In genomic region chr10:119113805-119114732, GRCh38 we compare ENCODE assay signal across 11 cellular contexts. TPM values are rescaled to one million over a fixed set of nuclear protein-coding genes. Genes with fewer than 3 reads are reported as not detected.
DNase-seq lines count a peak whose midpoint lies in the region; ATAC-seq and TF ChIP-seq lines count a peak whose summit lies in the region.
"Had no signal": no experiment of that assay in that cellular context is flagged by ENCODE, and none has a peak within 500 bp of the region (broad histone marks: within the 10 kb centered on the region; RNA-seq: fewer than 3 reads in every experiment).

No MANE protein-coding gene starts in this region.

- peaks cover 8% of the 10 kb centered on the region for H3K4me1 Mint-ChIP-seq in activated CD4-positive, alpha-beta T cell treated with anti-CD3 and anti-CD28 coated beads for 36 hours
- H3K4me1 Mint-ChIP-seq in activated T-helper 1 cell treated with anti-CD3 and anti-CD28 coated beads, Interleukin-12 subunit alpha, Interleukin-12 subunit beta, Interleukin-2, Interleukin-4 antibody, amounts not matched to agents 30 ng/mL and 10 ng/mL and 1 ng/mL, durations not matched to agents 14 hours and 24 hours and 36 hours (ENCODE audit: low read depth), result no peaks in the 10 kb centered on the region
- H3K4me1 Mint-ChIP-seq: B cell, immature natural killer cell had no signal

- no peak overlapping the region for H3K27ac Mint-ChIP-seq in activated CD4-positive, alpha-beta T cell treated with anti-CD3 and anti-CD28 coated beads for 36 hours
- H3K27ac Mint-ChIP-seq in activated T-helper 1 cell treated with anti-CD3 and anti-CD28 coated beads, Interleukin-12 subunit alpha, Interleukin-12 subunit beta, Interleukin-2, Interleukin-4 antibody, amounts not matched to agents 30 ng/mL and 10 ng/mL and 1 ng/mL, durations not matched to agents 14 hours and 24 hours and 36 hours, result no peak overlapping the region
- H3K27ac Mint-ChIP-seq: B cell had no signal

- CTCF ChIA-PET in activated CD4-positive, alpha-beta T cell treated with anti-CD3 and anti-CD28 coated beads for 36 hours (lab: Charles Lee), result no interaction called here

- intact Hi-C loops in activated CD4-positive, alpha-beta T cell treated with anti-CD3 and anti-CD28 coated beads for 36 hours (cut with DNase I, micrococcal nuclease), result no loop called here
- intact Hi-C loops in activated T-helper 1 cell treated with anti-CD3 and anti-CD28 coated beads, Interleukin-12 subunit alpha, Interleukin-12 subunit beta, Interleukin-2, Interleukin-4 antibody, amounts not matched to agents 30 ng/mL and 10 ng/mL and 1 ng/mL, durations not matched to agents 14 hours and 24 hours and 36 hours (cut with micrococcal nuclease), result no loop called here

- no peaks in the 10 kb centered on the region for H3K9me3 ChIP-seq in stomach smooth muscle (ENCODE audit: control insufficient read depth in 2 of 2, low read length in 2 of 2)

- no peaks in the 10 kb centered on the region for H3K27me3 ChIP-seq in stomach smooth muscle (ENCODE audit: control insufficient read depth in 1 of 2, insufficient read depth in 2 of 2, low read length in 2 of 2)

- H3K27me3 Mint-ChIP-seq in activated CD4-positive, alpha-beta T cell treated with anti-CD3 and anti-CD28 coated beads for 36 hours, result no peaks in the 10 kb centered on the region
- H3K27me3 Mint-ChIP-seq in activated T-helper 1 cell treated with anti-CD3 and anti-CD28 coated beads, Interleukin-12 subunit alpha, Interleukin-12 subunit beta, Interleukin-2, Interleukin-4 antibody, amounts not matched to agents 30 ng/mL and 10 ng/mL and 1 ng/mL, durations not matched to agents 14 hours and 24 hours and 36 hours (ENCODE audit: insufficient read depth), result no peaks in the 10 kb centered on the region
- H3K27me3 Mint-ChIP-seq: B cell had no signal

- peak; percentile 30 for ATAC-seq in activated CD4-positive, alpha-beta T cell treated with anti-CD3 and anti-CD28 coated beads for 36 hours

- H3K4me3 Mint-ChIP-seq in activated CD4-positive, alpha-beta T cell treated with anti-CD3 and anti-CD28 coated beads for 36 hours, result no peak overlapping the region
- no peak overlapping the region for H3K4me3 Mint-ChIP-seq in activated T-helper 1 cell treated with anti-CD3 and anti-CD28 coated beads, Interleukin-12 subunit alpha, Interleukin-12 subunit beta, Interleukin-2, Interleukin-4 antibody, amounts not matched to agents 30 ng/mL and 10 ng/mL and 1 ng/mL, durations not matched to agents 14 hours and 24 hours and 36 hours
- H3K4me3 Mint-ChIP-seq: B cell, immature natural killer cell had no signal

- POLR2A ChIA-PET in activated CD4-positive, alpha-beta T cell treated with anti-CD3 and anti-CD28 coated beads for 36 hours (lab: Charles Lee), result no interaction called here

- no peak for TF ChIP-seq CTCF in fibroblast of the aortic adventitia (IDR thresholded peaks at IDR 0.05; ENCODE audit: insufficient read depth, low read length)

- no peak overlapping the region for H3K4me3 ChIP-seq in fibroblast of the aortic adventitia (ENCODE audit: low read depth, low read length)
- peak overlapping the region in 1 of 2 donors; percentile 8 for H3K4me3 ChIP-seq in stomach smooth muscle (ENCODE audit: low read length in 2 of 2)

- peak overlapping the region in 1 of 2 donors; percentile 9 for H3K9ac ChIP-seq in stomach smooth muscle (ENCODE audit: low read length in 2 of 2)

- H3K36me3 Mint-ChIP-seq in activated CD4-positive, alpha-beta T cell treated with anti-CD3 and anti-CD28 coated beads for 36 hours (ENCODE audit: low read depth), result peaks cover 22% of the 10 kb centered on the region
- H3K36me3 Mint-ChIP-seq in activated T-helper 1 cell treated with anti-CD3 and anti-CD28 coated beads, Interleukin-12 subunit alpha, Interleukin-12 subunit beta, Interleukin-2, Interleukin-4 antibody, amounts not matched to agents 30 ng/mL and 10 ng/mL and 1 ng/mL, durations not matched to agents 14 hours and 24 hours and 36 hours (ENCODE audit: low read depth), result peaks cover 37% of the 10 kb centered on the region

- H3K27ac ChIP-seq in stomach smooth muscle (ENCODE audit: low read length), result peak overlapping the region; percentile 49

- no peak for DNase-seq in activated CD4-positive, alpha-beta T cell treated with anti-CD3 and anti-CD28 coated beads for 36 hours
- DNase-seq in activated CD4-positive, alpha-beta T cell treated with anti-CD3 and anti-CD28 coated beads, Interleukin-2, amount 50 U/mL, for 48 hours, result no peak
- peak; percentile 79 for DNase-seq in SKM-1 treated with dmso at 0.1 percent for 144 hours (lab: John Stamatoyannopoulos, UW; ENCODE audit: unreplicated experiment)
- peak; percentile 89 for DNase-seq in fibroblast of the aortic adventitia (ENCODE audit: low read depth)
- no peak for DNase-seq in effector CD4-positive, alpha-beta T cell
- DNase-seq in NCI-H1930 (lab: John Stamatoyannopoulos, UW), result no peak
- DNase-seq in activated T-helper 1 cell treated with anti-CD3 and anti-CD28 coated beads, Interleukin-12 subunit alpha, Interleukin-12 subunit beta, Interleukin-2, Interleukin-4 antibody, amounts not matched to agents 30 ng/mL and 10 ng/mL and 1 ng/mL, durations not matched to agents 14 hours and 24 hours and 36 hours (ENCODE audit: low spot score), result no peak
- DNase-seq: immature natural killer cell; stimulated activated CD4-positive, alpha-beta T cell treated with anti-CD3 and anti-CD28 coated beads, Interleukin-12 subunit alpha, Interleukin-12 subunit beta, amount 100 ng/mL, for 4 hours had no signal

- peaks cover 10 to 19% of the 10 kb centered on the region in 2 donors for H3K36me3 ChIP-seq in stomach smooth muscle (ENCODE audit: control insufficient read depth in 2 of 2, insufficient read depth in 2 of 2, low read length in 2 of 2)

- no peaks in the 10 kb centered on the region for H3K9me3 Mint-ChIP-seq in activated CD4-positive, alpha-beta T cell treated with anti-CD3 and anti-CD28 coated beads for 36 hours (ENCODE audit: low read depth)
- no peaks in the 10 kb centered on the region for H3K9me3 Mint-ChIP-seq in activated T-helper 1 cell treated with anti-CD3 and anti-CD28 coated beads, Interleukin-12 subunit alpha, Interleukin-12 subunit beta, Interleukin-2, Interleukin-4 antibody, amounts not matched to agents 30 ng/mL and 10 ng/mL and 1 ng/mL, durations not matched to agents 14 hours and 24 hours and 36 hours
- H3K9me3 Mint-ChIP-seq: immature natural killer cell had no signal

- peaks cover 8% of the 10 kb centered on the region for H3K4me1 ChIP-seq in stomach smooth muscle (ENCODE audit: control insufficient read depth, insufficient read depth, low read length)

RNA-seq across cellular contexts. Expression of gene DENND10, which starts 10.2 kb away (rescaled TPM):
- 10 to 100 TPM; 20.5 to 21.9 TPM for total RNA-seq in activated CD4-positive, alpha-beta T cell treated with anti-CD3 and anti-CD28 coated beads for 36 hours
- 90.4 and 91.3 TPM in 2 replicates for total RNA-seq in fibroblast of the aortic adventitia (ENCODE audit: low replicate concordance)
- 20.1 and 25.4 TPM in 2 replicates for total RNA-seq in activated T-helper 1 cell treated with anti-CD3 and anti-CD28 coated beads, Interleukin-12 subunit alpha, Interleukin-12 subunit beta, Interleukin-2, Interleukin-4 antibody, amounts not matched to agents 30 ng/mL and 10 ng/mL and 1 ng/mL, durations not matched to agents 14 hours and 24 hours and 36 hours

RNA-seq across cellular contexts. Expression of gene EIF3A, which starts 33.5 kb away (rescaled TPM):
- 100 to 1,000 TPM; 132 to 150 TPM for total RNA-seq in activated CD4-positive, alpha-beta T cell treated with anti-CD3 and anti-CD28 coated beads for 36 hours
- 144 and 187 TPM in 2 replicates for total RNA-seq in fibroblast of the aortic adventitia (ENCODE audit: low replicate concordance)
- total RNA-seq in activated T-helper 1 cell treated with anti-CD3 and anti-CD28 coated beads, Interleukin-12 subunit alpha, Interleukin-12 subunit beta, Interleukin-2, Interleukin-4 antibody, amounts not matched to agents 30 ng/mL and 10 ng/mL and 1 ng/mL, durations not matched to agents 14 hours and 24 hours and 36 hours, result 181 and 183 TPM in 2 replicates

RNA-seq across cellular contexts. Expression of gene SFXN4, which starts 51.4 kb away (rescaled TPM):
- total RNA-seq in activated CD4-positive, alpha-beta T cell treated with anti-CD3 and anti-CD28 coated beads for 36 hours, result 10 to 100 TPM; 38.7 to 44.7 TPM
- total RNA-seq in fibroblast of the aortic adventitia (ENCODE audit: low replicate concordance), result 4.7 and 25.6 TPM in 2 replicates
- 58.2 and 58.7 TPM in 2 replicates for total RNA-seq in activated T-helper 1 cell treated with anti-CD3 and anti-CD28 coated beads, Interleukin-12 subunit alpha, Interleukin-12 subunit beta, Interleukin-2, Interleukin-4 antibody, amounts not matched to agents 30 ng/mL and 10 ng/mL and 1 ng/mL, durations not matched to agents 14 hours and 24 hours and 36 hours

Comparison
In these comparisons a context has a peak if more than half of its experiments do, and no peak if none do; other contexts are left out.
1. DNase-seq: peak in SKM-1 treated with dmso at 0.1 percent for 144 hours (single experiment) and fibroblast of the aortic adventitia (single experiment); none in activated CD4-positive, alpha-beta T cell treated with anti-CD3 and anti-CD28 coated beads for 36 hours (single experiment), activated CD4-positive, alpha-beta T cell treated with anti-CD3 and anti-CD28 coated beads, Interleukin-2, amount 50 U/mL, for 48 hours (0 of 2), effector CD4-positive, alpha-beta T cell (single experiment), NCI-H1930 (0 of 2) and activated T-helper 1 cell treated with anti-CD3 and anti-CD28 coated beads, Interleukin-12 subunit alpha, Interleukin-12 subunit beta, Interleukin-2, Interleukin-4 antibody, amounts not matched to agents 30 ng/mL and 10 ng/mL and 1 ng/mL, durations not matched to agents 14 hours and 24 hours and 36 hours (single experiment).